11 cellular contexts compared by ENCODE assay signal in the genomic region with DNA sequence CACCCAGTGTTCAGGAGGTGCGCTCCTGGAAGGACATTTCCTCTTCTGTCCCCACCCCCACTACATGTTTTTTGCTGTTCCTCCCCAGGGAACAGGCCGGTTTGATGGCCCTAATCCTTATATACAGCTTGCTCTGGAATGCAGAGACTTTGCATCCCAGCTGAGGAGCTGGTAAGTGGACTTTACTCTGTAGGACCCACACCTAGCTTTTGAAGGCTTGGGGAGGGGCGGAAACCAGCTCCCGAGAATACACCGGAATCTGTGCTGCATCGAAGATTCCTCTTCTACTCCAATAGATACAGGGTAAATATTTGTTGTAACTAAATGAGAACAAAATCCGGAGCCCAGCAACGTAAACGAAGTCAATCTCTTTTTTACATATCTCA. TPM values are rescaled to one million over a fixed set of nuclear protein-coding genes. Genes with fewer than 3 reads are reported as not detected.
DNase-seq lines count a peak whose midpoint lies in the region; ATAC-seq and TF ChIP-seq lines count a peak whose summit lies in the region.
"Had no signal": no experiment of that assay in that cellular context is flagged by ENCODE, and none has a peak within 500 bp of the region (broad histone marks: within the 10 kb centered on the region; RNA-seq: fewer than 3 reads in every experiment).

No MANE protein-coding gene starts in this region.

- intact Hi-C loops in activated CD4-positive, alpha-beta T cell treated with anti-CD3 and anti-CD28 coated beads, Interleukin-2, amount 10 ng/mL, durations not matched to agents 24 days and 14 days (cut with micrococcal nuclease) = loop anchor here (2.0 kb wide), 1 partner anchor 15 kb away; no protein-coding TSS in a partner anchor
- intact Hi-C loops in sigmoid colon (cut with DNase I) (loop anchor here (2.0 to 5.0 kb wide), 2 partner anchors 53 to 67 kb away; a partner anchor contains a TSS), lower leg skin (cut with DNase I; ENCODE audit: low total_unique reads) (no loop called here)

- no peaks in the 10 kb centered on the region for H3K36me3 ChIP-seq in SJCRH30
- no peaks in the 10 kb centered on the region for H3K36me3 ChIP-seq in iPS-20b (ENCODE audit: insufficient read depth, low read depth, low read length)
- H3K36me3 ChIP-seq in sigmoid colon = no peaks in the 10 kb centered on the region

- TF ChIP-seq CTCF in sigmoid colon (IDR thresholded peaks at IDR 0.05) = no peak
- TF ChIP-seq CTCF in lower leg skin (IDR thresholded peaks at IDR 0.05) = no peak

- no peaks in the 10 kb centered on the region for H3K36me3 Mint-ChIP-seq in activated CD4-positive, alpha-beta T cell treated with anti-CD3 and anti-CD28 coated beads, Interleukin-2, amount 10 ng/mL, durations not matched to agents 24 days and 14 days (ENCODE audit: low read depth)

- peak overlapping the region; percentile 85; the same call in 1 of the 2 replicates for H3K9ac ChIP-seq in iPS-20b (ENCODE audit: low read depth, low read length)

- H3K27ac ChIP-seq in SJCRH30 (no peak overlapping the region), iPS-20b (ENCODE audit: low read length) (peak overlapping the region; percentile 13), sigmoid colon (peak overlapping the region in 1 of 4 donors; percentile 59)

- 7 to 31% methylated on average over 9 of the region's 9 CpGs for WGBS in sigmoid colon, 2 donors
- 40 to 47% methylated on average over 8 to 9 of the region's 9 CpGs for WGBS in lower leg skin, 2 donors

- H3K27ac Mint-ChIP-seq in activated CD4-positive, alpha-beta T cell treated with anti-CD3 and anti-CD28 coated beads, Interleukin-2, amount 10 ng/mL, durations not matched to agents 24 days and 14 days = no peak overlapping the region

- peak overlapping the region; percentile 70 for H3K4me3 ChIP-seq in SJCRH30
- peak overlapping the region; percentile 78 for H3K4me3 ChIP-seq in iPS-20b (ENCODE audit: low read length)
- H3K4me3 ChIP-seq in sigmoid colon = no peak overlapping the region
- H3K4me3 ChIP-seq in lower leg skin (ENCODE audit: low read depth, poor library complexity, severe bottlenecking) = no peak overlapping the region

- no peak for DNase-seq in activated CD4-positive, alpha-beta T cell treated with anti-CD3 and anti-CD28 coated beads, Interleukin-2, amount 10 ng/mL, durations not matched to agents 24 days and 14 days
- DNase-seq in activated CD4-positive, alpha-beta T cell treated with anti-CD3 and anti-CD28 coated beads for 1 hour = no peak
- DNase-seq in SJCRH30 (no peak), sigmoid colon (peak; percentile 13), NCI-H1048 (lab: John Stamatoyannopoulos, UW) (no peak), lower leg skin (ENCODE audit: low spot score in 2 of 2) (no peak)
- DNase-seq: activated CD8-positive, alpha-beta memory T cell treated with anti-CD3 and anti-CD28 coated beads, Interleukin-2, amount 50 U/mL, for 4 hours; SHP77 had no signal

- H3K9me3 Mint-ChIP-seq in activated CD4-positive, alpha-beta T cell treated with anti-CD3 and anti-CD28 coated beads, Interleukin-2, amount 10 ng/mL, durations not matched to agents 24 days and 14 days = no peaks in the 10 kb centered on the region

- H3K4me1 ChIP-seq in SJCRH30 = peaks cover 11% of the 10 kb centered on the region
- peaks cover 32% of the 10 kb centered on the region for H3K4me1 ChIP-seq in iPS-20b (ENCODE audit: insufficient read depth, low read length)
- peaks cover 0 to 17% (median 12%) of the 10 kb centered on the region in 4 donors for H3K4me1 ChIP-seq in sigmoid colon

- H3K27me3 ChIP-seq in SJCRH30 (no peaks in the 10 kb centered on the region), iPS-20b (ENCODE audit: insufficient read depth, low read length) (peaks cover 12% of the 10 kb centered on the region; the same call in 1 of the 2 replicates), sigmoid colon (no peaks in the 10 kb centered on the region)

- H3K9me3 ChIP-seq in SJCRH30 (replicated peaks) (no peaks in the 10 kb centered on the region), iPS-20b (ENCODE audit: insufficient read depth, low read depth, low read length) (no peaks in the 10 kb centered on the region), sigmoid colon (no peaks in the 10 kb centered on the region)

- H3K4me1 Mint-ChIP-seq in activated CD4-positive, alpha-beta T cell treated with anti-CD3 and anti-CD28 coated beads, Interleukin-2, amount 10 ng/mL, durations not matched to agents 24 days and 14 days = peaks cover 25% of the 10 kb centered on the region

- no peak for TF ChIP-seq POLR2A in sigmoid colon (IDR thresholded peaks at IDR 0.05)
- TF ChIP-seq POLR2A in lower leg skin (IDR thresholded peaks at IDR 0.05) = no peak

- no peak for TF ChIP-seq EP300 in sigmoid colon (IDR thresholded peaks at IDR 0.05)

- peak overlapping the region; percentile 82 for H3K4me3 Mint-ChIP-seq in activated CD4-positive, alpha-beta T cell treated with anti-CD3 and anti-CD28 coated beads, Interleukin-2, amount 10 ng/mL, durations not matched to agents 24 days and 14 days

- ATAC-seq in GM21737 (IDR thresholded peaks at IDR 0.05; ENCODE audit: unreplicated experiment) = no peak
- ATAC-seq: left lobe of liver had no signal

- H3K27me3 Mint-ChIP-seq in activated CD4-positive, alpha-beta T cell treated with anti-CD3 and anti-CD28 coated beads, Interleukin-2, amount 10 ng/mL, durations not matched to agents 24 days and 14 days = peaks cover 37% of the 10 kb centered on the region

RNA-seq across cellular contexts. Expression of a gene that starts 1.2 kb away (rescaled TPM):
- total RNA-seq in activated CD4-positive, alpha-beta T cell treated with anti-CD3 and anti-CD28 coated beads, Interleukin-2, amount 10 ng/mL, durations not matched to agents 24 days and 14 days = 0.07 and 0.28 TPM in 2 replicates
- 1.2 TPM in 2 replicates for total RNA-seq in SJCRH30 (2014; rRNA removed; shearing (Covaris generic))
- 1 to 10 TPM in 1 of 4 donors, under 1 TPM in 3; 0.33 to 1.8 (median 0.62) TPM for total RNA-seq in sigmoid colon
- polyA plus RNA-seq in sigmoid colon = 100 to 1,000 TPM in 2 of 3 donors, 10 to 100 TPM in 1; 91.9 to 132 (median 115) TPM
- 10 to 100 TPM; 33.6 to 71.0 (median 44.6) TPM for total RNA-seq in lower leg skin

RNA-seq across cellular contexts. Expression of a gene that starts 30.1 kb away (rescaled TPM):
- 1.7 and 2.1 TPM in 2 replicates for total RNA-seq in activated CD4-positive, alpha-beta T cell treated with anti-CD3 and anti-CD28 coated beads, Interleukin-2, amount 10 ng/mL, durations not matched to agents 24 days and 14 days
- 8.1 and 8.3 TPM in 2 replicates for total RNA-seq in SJCRH30 (2014; rRNA removed; shearing (Covaris generic))
- total RNA-seq in sigmoid colon (10 to 100 TPM in 3 of 4 donors, 1 to 10 TPM in 1; 8.0 to 13.4 (median 11.5) TPM), lower leg skin (100 to 1,000 TPM; 140 to 186 (median 161) TPM)
- polyA plus RNA-seq in sigmoid colon = 10 to 100 TPM; 12.1 to 18.0 (median 16.8) TPM

RNA-seq across cellular contexts. Expression of a gene that starts 50.7 kb away (rescaled TPM):
- 82.6 and 86.5 TPM in 2 replicates for total RNA-seq in activated CD4-positive, alpha-beta T cell treated with anti-CD3 and anti-CD28 coated beads, Interleukin-2, amount 10 ng/mL, durations not matched to agents 24 days and 14 days
- 32.1 and 39.5 TPM in 2 replicates for total RNA-seq in SJCRH30 (2014; rRNA removed; shearing (Covaris generic))
- 10 to 100 TPM; 40.6 to 75.3 (median 46.4) TPM for total RNA-seq in sigmoid colon
- 10 to 100 TPM in 1 of 3 donors, 1 to 10 TPM in 2; 7.2 to 24.6 (median 9.0) TPM for polyA plus RNA-seq in sigmoid colon
- total RNA-seq in lower leg skin = 10 to 100 TPM; 23.7 to 71.8 (median 26.8) TPM

Comparison
In these comparisons a context has a peak if more than half of its experiments do, and no peak if none do; other contexts are left out.
1. H3K4me3 ChIP-seq: peak in SJCRH30 (single experiment) and iPS-20b (single experiment); none in sigmoid colon (0 of 4) and lower leg skin (single experiment).
2. RNA of a gene that starts 1.2 kb away (total RNA-seq): 33.6 to 71.0 TPM in lower leg skin; 1.2 TPM in SJCRH30, 0.33 to 1.8 TPM in sigmoid colon and 0.07 to 0.28 TPM in activated CD4-positive, alpha-beta T cell treated with anti-CD3 and anti-CD28 coated beads, Interleukin-2, amount 10 ng/mL, durations not matched to agents 24 days and 14 days; every median in the first group is over 10 times any median in the second.
3. RNA of a gene that starts 30.1 kb away (total RNA-seq): 140 to 186 TPM in lower leg skin; 8.0 to 13.4 TPM in sigmoid colon, 8.1 to 8.3 TPM in SJCRH30 and 1.7 to 2.1 TPM in activated CD4-positive, alpha-beta T cell treated with anti-CD3 and anti-CD28 coated beads, Interleukin-2, amount 10 ng/mL, durations not matched to agents 24 days and 14 days; every median in the first group is over 4 times any median in the second.